ENCODE assay signal across 14 cellular contexts in genomic region chr5:168364151-168364661, GRCh38.
A peak's percentile ranks its signal among the peaks of the same experiment; 100 is the strongest.
DNase-seq lines count a peak whose midpoint lies in the region; ATAC-seq, FAIRE-seq and TF ChIP-seq lines count a peak whose summit lies in the region.
"Had no signal": no experiment of that assay in that cellular context is flagged by ENCODE, and none has a peak within 500 bp of the region (broad histone marks: within the 10 kb centered on the region; RNA-seq: fewer than 3 reads in every experiment).

No MANE protein-coding gene starts in this region.

- no peaks in the 10 kb centered on the region for H3K9me2 ChIP-seq in MM.1S (replicated peaks; ENCODE audit: insufficient read depth, low read length)

- FAIRE-seq in bronchial epithelial cell (lab: Jason Lieb, UNC) = no peak

- H3K79me2 ChIP-seq in osteoblast (ENCODE audit: insufficient read depth, low read length) = no peaks in the 10 kb centered on the region
- H3K79me2 ChIP-seq in MM.1S (ENCODE audit: low read length) = peaks cover 32% of the 10 kb centered on the region

- no peak overlapping the region for H3K9ac ChIP-seq in MM.1S (ENCODE audit: low read length)

- H2AFZ ChIP-seq in osteoblast (ENCODE audit: low read length) = no peak overlapping the region
- no peak overlapping the region for H2AFZ ChIP-seq in MM.1S (ENCODE audit: low read length)

- H4K20me1 ChIP-seq in osteoblast (ENCODE audit: insufficient read depth, low read length) = no peaks in the 10 kb centered on the region
- no peaks in the 10 kb centered on the region for H4K20me1 ChIP-seq in MM.1S (ENCODE audit: insufficient read depth, low read length)

- no peaks in the 10 kb centered on the region for H3F3A ChIP-seq in MM.1S (ENCODE audit: insufficient read depth, low read length)

- intact Hi-C loops in aorta (cut with DNase I) = no loop called here

- ATAC-seq in aorta (ENCODE audit: low FRiP score) = no peak
- ATAC-seq: activated CD8-positive, alpha-beta memory T cell treated with anti-CD3 and anti-CD28 coated beads, Interleukin-2, amount 10 ng/mL, durations not matched to agents 7 days and 5 days had no signal

- H3K27ac ChIP-seq in C4-2B (peak overlapping the region; percentile 90), osteoblast (ENCODE audit: low read depth, low read length) (peak overlapping the region; percentile 71), MM.1S (ENCODE audit: low read length) (no peak overlapping the region), aorta (ENCODE audit: low read depth in 1 of 2, low read length in 2 of 2) (no peak overlapping the region)

- TF ChIP-seq CTCF in C4-2B (conservative IDR thresholded peaks at IDR 0.05) = no peak
- no peak for TF ChIP-seq CTCF in bronchial epithelial cell (IDR thresholded peaks at IDR 0.05; ENCODE audit: insufficient read depth, low read length, severe bottlenecking)
- TF ChIP-seq CTCF in osteoblast (IDR thresholded peaks at IDR 0.05; ENCODE audit: extremely low read depth, low read depth, low read length) = no peak
- TF ChIP-seq CTCF in MM.1S (IDR thresholded peaks at IDR 0.05; ENCODE audit: low read length) = no peak

- H3K9me3 ChIP-seq in osteoblast (ENCODE audit: low read depth, low read length) = no peaks in the 10 kb centered on the region
- H3K9me3 ChIP-seq in MM.1S (replicated peaks; ENCODE audit: insufficient read depth, low read length) = no peaks in the 10 kb centered on the region
- H3K9me3 ChIP-seq in aorta (ENCODE audit: control insufficient read depth, low read length) = no peaks in the 10 kb centered on the region

- DNase-seq in NCI-H226 (peak; percentile 98), bronchial epithelial cell (ENCODE audit: low read depth) (peak; percentile 85), osteoblast (ENCODE audit: insufficient read length, low spot score, missing footprints) (no peak), ecto neural progenitor cell (ENCODE audit: low spot score) (no peak), MM.1S (no peak), aorta (no peak)
- no peak for DNase-seq in stimulated activated CD4-positive, alpha-beta T cell treated with anti-CD3 and anti-CD28 coated beads, Interleukin-1b, Interleukin-23, amount 100 ng/mL, for 48 hours
- DNase-seq: activated CD8-positive, alpha-beta memory T cell treated with anti-CD3 and anti-CD28 coated beads, Interleukin-2, amount 10 ng/mL, durations not matched to agents 7 days and 5 days; activated naive CD8-positive, alpha-beta T cell treated with anti-CD3 and anti-CD28 coated beads, Interleukin-2, amount 10 ng/mL, durations not matched to agents 7 days and 5 days; C1 segment of cervical spinal cord; NCI-H1930; nephron progenitor cell; stimulated activated naive CD4-positive, alpha-beta T cell treated with Interleukin-2 at 50 U/mL for 16 hours had no signal

- H3K4me3 ChIP-seq in bronchial epithelial cell (ENCODE audit: low read depth, low read length) = no peak overlapping the region
- no peak overlapping the region for H3K4me3 ChIP-seq in osteoblast (ENCODE audit: insufficient read depth, low read length)
- no peak overlapping the region for H3K4me3 ChIP-seq in MM.1S (ENCODE audit: low read length)
- H3K4me3 ChIP-seq in aorta (ENCODE audit: low read length in 2 of 2) = no peak overlapping the region

- H3K27me3 ChIP-seq in bronchial epithelial cell (ENCODE audit: control insufficient read depth, insufficient read depth, low read length) (no peaks in the 10 kb centered on the region), osteoblast (ENCODE audit: insufficient read depth, low read length) (no peaks in the 10 kb centered on the region), MM.1S (replicated peaks; ENCODE audit: insufficient read depth, low read length) (no peaks in the 10 kb centered on the region), aorta (ENCODE audit: control insufficient read depth in 1 of 2, insufficient read depth in 2 of 2, low read length in 1 of 2) (no peaks in the 10 kb centered on the region)

- H3K4me2 ChIP-seq in osteoblast (ENCODE audit: insufficient read depth, low read length) (peak overlapping the region; percentile 36), MM.1S (ENCODE audit: low read depth, low read length) (no peak overlapping the region)

- 75 to 85% methylated on average over 11 of the region's 11 CpGs for WGBS in aorta, 2 donors

- H3K36me3 ChIP-seq in bronchial epithelial cell (ENCODE audit: control insufficient read depth, insufficient read depth, low read length) = no peaks in the 10 kb centered on the region
- H3K36me3 ChIP-seq in osteoblast (ENCODE audit: insufficient read depth, low read length) = no peaks in the 10 kb centered on the region
- H3K36me3 ChIP-seq in MM.1S (replicated peaks; ENCODE audit: insufficient read depth, low read length) = no peaks in the 10 kb centered on the region
- no peaks in the 10 kb centered on the region for H3K36me3 ChIP-seq in aorta (ENCODE audit: control insufficient read depth in 1 of 2, insufficient read depth in 2 of 2, low read length in 1 of 2)

- H3K4me1 ChIP-seq in osteoblast (ENCODE audit: insufficient read depth, low read length) (peaks cover 32% of the 10 kb centered on the region), MM.1S (ENCODE audit: low read length) (no peaks in the 10 kb centered on the region), aorta (ENCODE audit: control insufficient read depth in 1 of 2, insufficient read depth in 2 of 2, low read length in 2 of 2) (no peaks in the 10 kb centered on the region)

Comparison
In these comparisons a context has a peak if more than half of its experiments do, and no peak if none do; other contexts are left out.
1. H3K27ac ChIP-seq: peak in C4-2B (single experiment) and osteoblast (single experiment); none in MM.1S (single experiment) and aorta (0 of 2).
2. DNase-seq: peak in NCI-H226 (single experiment) and bronchial epithelial cell (single experiment); none in osteoblast (single experiment), stimulated activated CD4-positive, alpha-beta T cell treated with anti-CD3 and anti-CD28 coated beads, Interleukin-1b, Interleukin-23, amount 100 ng/mL, for 48 hours (single experiment), ecto neural progenitor cell (single experiment), MM.1S (single experiment) and aorta (0 of 2).